ENCODE assay signal across 33 cellular contexts in the genomic region with DNA sequence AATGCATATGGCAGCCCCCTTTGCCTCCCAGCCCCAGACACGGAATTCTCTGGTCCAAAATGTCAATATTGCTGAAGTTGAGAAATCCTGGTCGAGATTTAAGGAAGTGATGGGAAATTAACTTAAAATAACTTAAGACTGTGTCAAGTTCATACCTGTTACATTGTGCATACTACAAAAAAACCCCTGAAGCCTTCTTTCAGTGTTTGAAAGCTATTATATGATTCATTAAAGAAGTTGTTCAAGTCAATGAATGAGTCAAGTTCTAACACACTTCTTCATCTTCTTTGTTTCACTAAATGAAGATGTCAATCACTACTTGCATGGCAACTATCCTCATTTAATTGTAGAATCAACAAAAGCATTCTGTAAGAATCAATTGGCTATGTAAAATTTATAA.
"Had no signal": no experiment of that assay in that cellular context is flagged by ENCODE, and none has a peak within 500 bp of the region (broad histone marks: within the 10 kb centered on the region; RNA-seq: fewer than 3 reads in every experiment).

No MANE protein-coding gene starts in this region.

- H3K4me1 ChIP-seq: adrenal gland, body of pancreas, breast epithelium, Peyer's patch had no signal

- H3K9me3 ChIP-seq: adrenal gland, body of pancreas, breast epithelium, Peyer's patch had no signal

- H3K27ac ChIP-seq: adrenal gland, body of pancreas, breast epithelium, Peyer's patch, WERI-Rb-1 had no signal

- H3K36me3 Mint-ChIP-seq: activated naive CD4-positive, alpha-beta T cell treated with anti-CD3 and anti-CD28 coated beads, Interleukin-2, amount 50 U/mL, for 72 hours had no signal

- H3K27me3 ChIP-seq: adrenal gland, body of pancreas, Peyer's patch had no signal

- H3K4me1 Mint-ChIP-seq: activated CD4-positive, alpha-beta T cell treated with anti-CD3 and anti-CD28 coated beads, Interleukin-2, amount 10 ng/mL, durations not matched to agents 7 days and 5 days had no signal

- DNase-seq: activated CD4-positive, alpha-beta T cell treated with anti-CD3 and anti-CD28 coated beads for 1 hour; activated CD4-positive, alpha-beta T cell treated with anti-CD3 and anti-CD28 coated beads, Interleukin-2, amount 10 ng/mL, durations not matched to agents 7 days and 5 days; activated CD4-positive, alpha-beta T cell treated with anti-CD3 and anti-CD28 coated beads, Interleukin-2, amount 50 U/mL, for 48 hours; activated CD4-positive, CD25-positive, alpha-beta regulatory T cell; activated CD8-positive, alpha-beta T cell treated with anti-CD3 and anti-CD28 coated beads, Interleukin-2, amount 10 ng/mL, durations not matched to agents 7 days and 5 days; activated gamma-delta T cell; activated naive CD4-positive, alpha-beta T cell treated with anti-CD3 and anti-CD28 coated beads for 36 hours; activated T-cell treated with anti-CD3 and anti-CD28 coated beads, Interleukin-2, amount 50 U/mL, for 24 hours; adrenal gland; body of pancreas; central memory CD4-positive, alpha-beta T cell; NCI-H1092; NCI-H1436 treated with DMSO at 0.1 percent for 48 hours; NCI-H1694 treated with DMSO at 0.1 percent for 48 hours; NCI-H2029 treated with DMSO at 0.1 percent for 48 hours; NCI-H2107; NCI-H2171; NCI-H510A; NCI-H748 treated with DMSO at 0.1 percent for 48 hours; NK-92 treated with Interleukin-12 subunit alpha and Interleukin-12 subunit beta, amount 100 ng/mL, for 24 hours; Peyer's patch; Right ventricle myocardium superior; RPMI8226; SW 1271; T-helper 1 cell; T1000; WERI-Rb-1 had no signal

- H3K9me3 Mint-ChIP-seq: activated CD4-positive, alpha-beta T cell treated with anti-CD3 and anti-CD28 coated beads, Interleukin-2, amount 10 ng/mL, durations not matched to agents 7 days and 5 days; activated naive CD4-positive, alpha-beta T cell treated with anti-CD3 and anti-CD28 coated beads for 36 hours; activated naive CD4-positive, alpha-beta T cell treated with anti-CD3 and anti-CD28 coated beads, Interleukin-2, amount 50 U/mL, for 72 hours; activated T-cell treated with anti-CD3 and anti-CD28 coated beads, Interleukin-2, amount 50 U/mL, for 24 hours; activated T-helper 2 cell treated with anti-CD3 and anti-CD28 coated beads, Interferon-gamma antibody, Interleukin-2, Interleukin-4, amounts not matched to agents 10 μg/mL and 5 μg/mL and 100 μg/mL, durations not matched to agents 14 hours and 24 hours and 36 hours had no signal

- H3K36me3 ChIP-seq: adrenal gland, breast epithelium, Peyer's patch, WERI-Rb-1 had no signal

- FAIRE-seq: astrocyte, K562 had no signal

- H3K27ac Mint-ChIP-seq: activated CD4-positive, alpha-beta T cell treated with anti-CD3 and anti-CD28 coated beads, Interleukin-2, amount 10 ng/mL, durations not matched to agents 7 days and 5 days; activated CD8-positive, alpha-beta T cell treated with anti-CD3 and anti-CD28 coated beads, Interleukin-2, amount 10 ng/mL, durations not matched to agents 7 days and 5 days; activated naive CD4-positive, alpha-beta T cell treated with anti-CD3 and anti-CD28 coated beads for 36 hours; activated naive CD4-positive, alpha-beta T cell treated with anti-CD3 and anti-CD28 coated beads, Interleukin-2, amount 50 U/mL, for 72 hours; activated T-cell treated with anti-CD3 and anti-CD28 coated beads, Interleukin-2, amount 50 U/mL, for 24 hours; activated T-helper 2 cell treated with anti-CD3 and anti-CD28 coated beads, Interferon-gamma antibody, Interleukin-2, Interleukin-4, amounts not matched to agents 10 μg/mL and 5 μg/mL and 100 μg/mL, durations not matched to agents 14 hours and 24 hours and 36 hours had no signal

- ATAC-seq: activated CD8-positive, alpha-beta T cell treated with anti-CD3 and anti-CD28 coated beads, Interleukin-2, amount 10 ng/mL, durations not matched to agents 7 days and 5 days; body of pancreas; K562; PC-3 had no signal

- H3K4me3 ChIP-seq: adrenal gland, body of pancreas, breast epithelium, K562, Peyer's patch had no signal

- H3K4me3 Mint-ChIP-seq: activated CD4-positive, alpha-beta T cell treated with anti-CD3 and anti-CD28 coated beads, Interleukin-2, amount 10 ng/mL, durations not matched to agents 7 days and 5 days; activated CD8-positive, alpha-beta T cell treated with anti-CD3 and anti-CD28 coated beads, Interleukin-2, amount 10 ng/mL, durations not matched to agents 7 days and 5 days; activated naive CD4-positive, alpha-beta T cell treated with anti-CD3 and anti-CD28 coated beads for 36 hours; activated T-cell treated with anti-CD3 and anti-CD28 coated beads, Interleukin-2, amount 50 U/mL, for 24 hours had no signal
